ENCODE assay signal across 2 cellular contexts in genomic region chr11:33001281-33001680, GRCh38.
TF ChIP-seq lines count a peak whose summit lies in the region.

No MANE protein-coding gene starts in this region.

TF ChIP-seq in SK-N-SH treated with all-trans-retinoic acid at 6 μM for 48 hours, 23 proteins besides CTCF, POLR2A, EP300 and RAD21:
- TF ChIP-seq CSDC2 (CRISPR knock-in tag; IDR thresholded peaks at IDR 0.05), result no peak
- TF ChIP-seq CSRNP3 (CRISPR knock-in tag; IDR thresholded peaks at IDR 0.05), result no peak
- no peak for TF ChIP-seq ZFP30 (CRISPR knock-in tag; IDR thresholded peaks at IDR 0.05)
- no peak for TF ChIP-seq ZC3H10 (CRISPR knock-in tag; IDR thresholded peaks at IDR 0.05)
- no peak for TF ChIP-seq TSHZ2 (CRISPR knock-in tag; IDR thresholded peaks at IDR 0.05)
- TF ChIP-seq, protein P1, sequence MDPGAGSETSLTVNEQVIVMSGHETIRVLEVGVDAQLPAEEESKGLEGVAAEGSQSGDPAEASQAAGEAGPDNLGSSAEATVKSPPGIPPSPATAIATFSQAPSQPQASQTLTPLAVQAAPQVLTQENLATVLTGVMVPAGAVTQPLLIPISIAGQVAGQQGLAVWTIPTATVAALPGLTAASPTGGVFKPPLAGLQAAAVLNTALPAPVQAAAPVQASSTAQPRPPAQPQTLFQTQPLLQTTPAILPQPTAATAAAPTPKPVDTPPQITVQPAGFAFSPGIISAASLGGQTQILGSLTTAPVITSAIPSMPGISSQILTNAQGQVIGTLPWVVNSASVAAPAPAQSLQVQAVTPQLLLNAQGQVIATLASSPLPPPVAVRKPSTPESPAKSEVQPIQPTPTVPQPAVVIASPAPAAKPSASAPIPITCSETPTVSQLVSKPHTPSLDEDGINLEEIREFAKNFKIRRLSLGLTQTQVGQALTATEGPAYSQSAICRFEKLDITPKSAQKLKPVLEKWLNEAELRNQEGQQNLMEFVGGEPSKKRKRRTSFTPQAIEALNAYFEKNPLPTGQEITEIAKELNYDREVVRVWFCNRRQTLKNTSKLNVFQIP (CRISPR knock-in tag; IDR thresholded peaks at IDR 0.05; ENCODE audit: borderline replicate concordance, low read depth), result no peak
- TF ChIP-seq ARNTL (CRISPR knock-in tag; IDR thresholded peaks at IDR 0.05; ENCODE audit: borderline replicate concordance, low read depth), result no peak
- no peak for TF ChIP-seq TCF4 (CRISPR knock-in tag; IDR thresholded peaks at IDR 0.05; ENCODE audit: borderline replicate concordance)
- no peak for TF ChIP-seq OSR1 (CRISPR knock-in tag; IDR thresholded peaks at IDR 0.05)
- TF ChIP-seq ESRRG (CRISPR knock-in tag; IDR thresholded peaks at IDR 0.05), result no peak
- TF ChIP-seq BACH2 (CRISPR knock-in tag; IDR thresholded peaks at IDR 0.05; ENCODE audit: borderline replicate concordance), result no peak
- TF ChIP-seq ISL1 (CRISPR knock-in tag; IDR thresholded peaks at IDR 0.05), result no peak
- TF ChIP-seq ZNF8 (CRISPR knock-in tag; IDR thresholded peaks at IDR 0.05), result no peak
- TF ChIP-seq, protein P2, sequence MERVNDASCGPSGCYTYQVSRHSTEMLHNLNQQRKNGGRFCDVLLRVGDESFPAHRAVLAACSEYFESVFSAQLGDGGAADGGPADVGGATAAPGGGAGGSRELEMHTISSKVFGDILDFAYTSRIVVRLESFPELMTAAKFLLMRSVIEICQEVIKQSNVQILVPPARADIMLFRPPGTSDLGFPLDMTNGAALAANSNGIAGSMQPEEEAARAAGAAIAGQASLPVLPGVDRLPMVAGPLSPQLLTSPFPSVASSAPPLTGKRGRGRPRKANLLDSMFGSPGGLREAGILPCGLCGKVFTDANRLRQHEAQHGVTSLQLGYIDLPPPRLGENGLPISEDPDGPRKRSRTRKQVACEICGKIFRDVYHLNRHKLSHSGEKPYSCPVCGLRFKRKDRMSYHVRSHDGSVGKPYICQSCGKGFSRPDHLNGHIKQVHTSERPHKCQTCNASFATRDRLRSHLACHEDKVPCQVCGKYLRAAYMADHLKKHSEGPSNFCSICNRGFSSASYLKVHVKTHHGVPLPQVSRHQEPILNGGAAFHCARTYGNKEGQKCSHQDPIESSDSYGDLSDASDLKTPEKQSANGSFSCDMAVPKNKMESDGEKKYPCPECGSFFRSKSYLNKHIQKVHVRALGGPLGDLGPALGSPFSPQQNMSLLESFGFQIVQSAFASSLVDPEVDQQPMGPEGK (CRISPR knock-in tag; IDR thresholded peaks at IDR 0.05; ENCODE audit: borderline replicate concordance), result no peak
- TF ChIP-seq SNAI2 (CRISPR knock-in tag; IDR thresholded peaks at IDR 0.05), result no peak
- no peak for TF ChIP-seq RARB (CRISPR knock-in tag; IDR thresholded peaks at IDR 0.05)
- no peak for TF ChIP-seq ZNF70 (CRISPR knock-in tag; IDR thresholded peaks at IDR 0.05)
- TF ChIP-seq, protein P3, sequence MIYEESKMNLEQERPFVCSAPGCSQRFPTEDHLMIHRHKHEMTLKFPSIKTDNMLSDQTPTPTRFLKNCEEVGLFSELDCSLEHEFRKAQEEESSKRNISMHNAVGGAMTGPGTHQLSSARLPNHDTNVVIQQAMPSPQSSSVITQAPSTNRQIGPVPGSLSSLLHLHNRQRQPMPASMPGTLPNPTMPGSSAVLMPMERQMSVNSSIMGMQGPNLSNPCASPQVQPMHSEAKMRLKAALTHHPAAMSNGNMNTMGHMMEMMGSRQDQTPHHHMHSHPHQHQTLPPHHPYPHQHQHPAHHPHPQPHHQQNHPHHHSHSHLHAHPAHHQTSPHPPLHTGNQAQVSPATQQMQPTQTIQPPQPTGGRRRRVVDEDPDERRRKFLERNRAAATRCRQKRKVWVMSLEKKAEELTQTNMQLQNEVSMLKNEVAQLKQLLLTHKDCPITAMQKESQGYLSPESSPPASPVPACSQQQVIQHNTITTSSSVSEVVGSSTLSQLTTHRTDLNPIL (CRISPR knock-in tag; IDR thresholded peaks at IDR 0.05; ENCODE audit: low read depth), result no peak
- no peak for TF ChIP-seq ZNF565 (CRISPR knock-in tag; conservative IDR thresholded peaks at IDR 0.05; ENCODE audit: low read depth)

TF ChIP-seq in SK-N-SH, 30 proteins besides CTCF, POLR2A, EP300 and RAD21:
- TF ChIP-seq SIN3A (IDR thresholded peaks at IDR 0.05; ENCODE audit: borderline replicate concordance, low read depth, low read length), result no peak
- no peak for TF ChIP-seq RFX5 (IDR thresholded peaks at IDR 0.05; ENCODE audit: low read length)
- no peak for TF ChIP-seq GABPA (IDR thresholded peaks at IDR 0.05; ENCODE audit: low read depth)
- TF ChIP-seq TAF1 (IDR thresholded peaks at IDR 0.05; ENCODE audit: borderline replicate concordance, low read depth, low read length), result no peak
- TF ChIP-seq NFIC (IDR thresholded peaks at IDR 0.05; ENCODE audit: borderline replicate concordance), result no peak
- TF ChIP-seq, protein P4, sequence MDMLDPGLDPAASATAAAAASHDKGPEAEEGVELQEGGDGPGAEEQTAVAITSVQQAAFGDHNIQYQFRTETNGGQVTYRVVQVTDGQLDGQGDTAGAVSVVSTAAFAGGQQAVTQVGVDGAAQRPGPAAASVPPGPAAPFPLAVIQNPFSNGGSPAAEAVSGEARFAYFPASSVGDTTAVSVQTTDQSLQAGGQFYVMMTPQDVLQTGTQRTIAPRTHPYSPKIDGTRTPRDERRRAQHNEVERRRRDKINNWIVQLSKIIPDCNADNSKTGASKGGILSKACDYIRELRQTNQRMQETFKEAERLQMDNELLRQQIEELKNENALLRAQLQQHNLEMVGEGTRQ (IDR thresholded peaks at IDR 0.05; ENCODE audit: borderline replicate concordance, low read depth, low read length), result no peak
- no peak for TF ChIP-seq IRF3 (IDR thresholded peaks at IDR 0.05; ENCODE audit: low read depth, low read length)
- TF ChIP-seq, protein P5, sequence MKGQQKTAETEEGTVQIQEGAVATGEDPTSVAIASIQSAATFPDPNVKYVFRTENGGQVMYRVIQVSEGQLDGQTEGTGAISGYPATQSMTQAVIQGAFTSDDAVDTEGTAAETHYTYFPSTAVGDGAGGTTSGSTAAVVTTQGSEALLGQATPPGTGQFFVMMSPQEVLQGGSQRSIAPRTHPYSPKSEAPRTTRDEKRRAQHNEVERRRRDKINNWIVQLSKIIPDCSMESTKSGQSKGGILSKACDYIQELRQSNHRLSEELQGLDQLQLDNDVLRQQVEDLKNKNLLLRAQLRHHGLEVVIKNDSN (IDR thresholded peaks at IDR 0.05; ENCODE audit: borderline replicate concordance, low read depth), result no peak
- no peak for TF ChIP-seq POLR2AphosphoS5 (IDR thresholded peaks at IDR 0.05; ENCODE audit: low read depth, low read length)
- no peak for TF ChIP-seq TCF12 (IDR thresholded peaks at IDR 0.05)
- TF ChIP-seq GATA2 (CRISPR knock-in tag; IDR thresholded peaks at IDR 0.05), result no peak
- no peak for TF ChIP-seq REST (IDR thresholded peaks at IDR 0.05; ENCODE audit: low read depth, low read length)
- TF ChIP-seq, protein P6, sequence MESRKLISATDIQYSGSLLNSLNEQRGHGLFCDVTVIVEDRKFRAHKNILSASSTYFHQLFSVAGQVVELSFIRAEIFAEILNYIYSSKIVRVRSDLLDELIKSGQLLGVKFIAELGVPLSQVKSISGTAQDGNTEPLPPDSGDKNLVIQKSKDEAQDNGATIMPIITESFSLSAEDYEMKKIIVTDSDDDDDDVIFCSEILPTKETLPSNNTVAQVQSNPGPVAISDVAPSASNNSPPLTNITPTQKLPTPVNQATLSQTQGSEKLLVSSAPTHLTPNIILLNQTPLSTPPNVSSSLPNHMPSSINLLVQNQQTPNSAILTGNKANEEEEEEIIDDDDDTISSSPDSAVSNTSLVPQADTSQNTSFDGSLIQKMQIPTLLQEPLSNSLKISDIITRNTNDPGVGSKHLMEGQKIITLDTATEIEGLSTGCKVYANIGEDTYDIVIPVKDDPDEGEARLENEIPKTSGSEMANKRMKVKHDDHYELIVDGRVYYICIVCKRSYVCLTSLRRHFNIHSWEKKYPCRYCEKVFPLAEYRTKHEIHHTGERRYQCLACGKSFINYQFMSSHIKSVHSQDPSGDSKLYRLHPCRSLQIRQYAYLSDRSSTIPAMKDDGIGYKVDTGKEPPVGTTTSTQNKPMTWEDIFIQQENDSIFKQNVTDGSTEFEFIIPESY (IDR thresholded peaks at IDR 0.05; ENCODE audit: borderline replicate concordance, low read depth), result no peak
- TF ChIP-seq JUND (IDR thresholded peaks at IDR 0.05), result no peak
- TF ChIP-seq YY1 (IDR thresholded peaks at IDR 0.05; ENCODE audit: low read depth), result no peak
- TF ChIP-seq CHD2 (IDR thresholded peaks at IDR 0.05; ENCODE audit: low read length, partially characterized antibody), result no peak
- no peak for TF ChIP-seq EZH2phosphoT487 (IDR thresholded peaks at IDR 0.05; ENCODE audit: borderline replicate concordance, low read depth)
